9 cellular contexts compared by ENCODE assay signal in the genomic region with DNA sequence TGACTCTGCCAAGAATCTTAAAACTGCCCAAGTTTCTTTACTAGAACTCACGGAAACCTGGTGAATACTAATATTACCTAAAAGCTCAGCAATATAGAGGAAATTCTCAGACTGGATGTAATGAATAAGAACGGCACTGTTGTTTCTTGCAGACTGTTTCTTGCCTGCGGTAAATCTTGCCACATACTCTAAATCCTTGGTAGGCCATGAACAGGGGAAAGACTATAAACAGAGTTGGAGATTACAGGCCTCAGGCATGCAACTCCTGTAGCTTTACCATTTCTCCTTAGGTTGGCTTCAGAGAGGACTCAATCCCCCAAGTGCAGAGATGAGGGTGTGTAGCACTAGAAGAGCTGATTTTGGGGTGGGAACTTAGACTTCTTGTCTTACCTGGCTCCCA. TPM values are rescaled to one million over a fixed set of nuclear protein-coding genes. Genes with fewer than 3 reads are reported as not detected.
DNase-seq lines count a peak whose midpoint lies in the region; ATAC-seq and TF ChIP-seq lines count a peak whose summit lies in the region.
"Had no signal": no experiment of that assay in that cellular context is flagged by ENCODE, and none has a peak within 500 bp of the region (broad histone marks: within the 10 kb centered on the region; RNA-seq: fewer than 3 reads in every experiment).

No MANE protein-coding gene starts in this region.

- no peak overlapping the region for H3K27ac Mint-ChIP-seq in glutamatergic neuron (ENCODE audit: unreplicated experiment)

- RAD21 ChIA-PET in HCT116 (lab: Charles Lee; ENCODE audit: low non-redundant PET in 1 of 2, low total read pairs in 2 of 2, uncharacterized antibody in 2 of 2, unreplicated experiment in 2 of 2): interaction anchor here in 1 of 2 experiments (0.6 kb wide), 1 partner anchor 158 kb away, joined by 3 read pairs; no protein-coding TSS in a partner anchor

- H3K27ac ChIP-seq in HCT116 (ENCODE audit: low read depth, low read length): no peak overlapping the region
- H3K27ac ChIP-seq in WERI-Rb-1: no peak overlapping the region
- H3K27ac ChIP-seq in skeletal muscle tissue (ENCODE audit: low read depth, low read length): peak overlapping the region; percentile 97

- no peak for TF ChIP-seq CTCF in HCT116 (IDR thresholded peaks at IDR 0.05 in 2 of 3, conservative IDR thresholded peaks at IDR 0.05 in 1 of 3; ENCODE audit: borderline replicate concordance in 1 of 3, insufficient read depth in 1 of 3, low read depth in 2 of 3, low read length in 2 of 3)
- TF ChIP-seq CTCF in WERI-Rb-1 (IDR thresholded peaks at IDR 0.05; ENCODE audit: low read depth, low read length): no peak
- TF ChIP-seq CTCF in glutamatergic neuron (IDR thresholded peaks at IDR 0.05; ENCODE audit: partially characterized antibody, unreplicated experiment): no peak

- H2AFZ ChIP-seq in HCT116 (ENCODE audit: low read depth, low read length, poor library complexity, severe bottlenecking): no peak overlapping the region

- no peaks in the 10 kb centered on the region for H3K9me2 ChIP-seq in HCT116 (ENCODE audit: insufficient read depth)

- no peaks in the 10 kb centered on the region for H4K20me1 ChIP-seq in HCT116 (ENCODE audit: insufficient read depth)

- peaks cover 0 to 19% of the 10 kb centered on the region in 2 experiments; a peak in 3 of 4 replicates for H3K4me1 ChIP-seq in HCT116 (ENCODE audit: control insufficient read depth in 1 of 2, insufficient read depth in 2 of 2, low read length in 2 of 2)
- peaks cover 18 to 33% (median 22%) of the 10 kb centered on the region in 3 donors for H3K4me1 ChIP-seq in skeletal muscle tissue (ENCODE audit: control insufficient read depth in 3 of 3, insufficient read depth in 3 of 3, low read length in 3 of 3)

- H3K36me3 ChIP-seq in HCT116 (ENCODE audit: control insufficient read depth in 1 of 2, insufficient read depth in 2 of 2, low read length in 2 of 2) (no peaks in the 10 kb centered on the region), WERI-Rb-1 (0 out of 2 replicates have a peak, but pooled peaks cover 3% of the 10 kb centered on the region), skeletal muscle tissue (ENCODE audit: control insufficient read depth in 3 of 3, insufficient read depth in 3 of 3, low read length in 3 of 3) (no peaks in the 10 kb centered on the region)

- H3K36me3 Mint-ChIP-seq in glutamatergic neuron (ENCODE audit: unreplicated experiment): no peaks in the 10 kb centered on the region

- POLR2A ChIA-PET in HCT116 (lab: Charles Lee): no interaction called here

- H3K9me3 Mint-ChIP-seq in glutamatergic neuron (ENCODE audit: unreplicated experiment): peaks cover 4% of the 10 kb centered on the region

- no TSS peak for BruUV-seq in HCT116 (replicated peaks; lab: Mats Ljungman, UMichigan)

- DNase-seq in HCT116 (ENCODE audit: low read depth, low spot score) (no peak), WERI-Rb-1 (no peak), glutamatergic neuron (no peak), NCI-H2029 treated with DMSO at 0.1 percent for 48 hours (lab: John Stamatoyannopoulos, UW) (no peak), anterior cingulate cortex (lab: John Stamatoyannopoulos, UW) (no peak), NOMO-1 treated with DMSO at 0.1 percent for 48 hours (lab: John Stamatoyannopoulos, UW; ENCODE audit: unreplicated experiment) (no peak)
- DNase-seq: T-helper 9 cell had no signal

- peaks cover 18% of the 10 kb centered on the region for H3K79me2 ChIP-seq in HCT116 (ENCODE audit: insufficient read depth, low read length)

- H3K27me3 ChIP-seq in HCT116 (ENCODE audit: insufficient read depth, low read length) (no peaks in the 10 kb centered on the region), WERI-Rb-1 (ENCODE audit: insufficient read depth, low read depth, severe bottlenecking) (no peaks in the 10 kb centered on the region), skeletal muscle tissue (ENCODE audit: control insufficient read depth in 3 of 3, insufficient read depth in 3 of 3, low read length in 3 of 3) (no peaks in the 10 kb centered on the region)

- H3K4me3 ChIP-seq in HCT116 (replicated peaks in 1 of 2; ENCODE audit: low read depth in 1 of 2, low read length in 2 of 2): peak overlapping the region in 1 of 2 experiments; percentile 98; a peak in 3 of 4 replicates
- peak overlapping the region; percentile 90; the same call in 1 of the 2 replicates for H3K4me3 ChIP-seq in WERI-Rb-1 (ENCODE audit: low read depth, low read length)
- H3K4me3 ChIP-seq in skeletal muscle tissue (ENCODE audit: low read length in 3 of 3): peak overlapping the region in 2 of 3 donors; percentile 97 to 99

- H3K4me1 Mint-ChIP-seq in glutamatergic neuron (ENCODE audit: low read depth, unreplicated experiment): peaks cover 3% of the 10 kb centered on the region

- CTCF ChIA-PET in HCT116 (lab: Charles Lee): no interaction called here

- no peak for TF ChIP-seq POLR2A in HCT116 (IDR thresholded peaks at IDR 0.05; ENCODE audit: borderline replicate concordance, extremely low read depth, insufficient read depth, insufficient read length)

- H3K4me2 ChIP-seq in HCT116 (ENCODE audit: low read length): peak overlapping the region; percentile 100

- TF ChIP-seq RAD21 in HCT116 (IDR thresholded peaks at IDR 0.05; ENCODE audit: low read depth): no peak

- H3K27me3 Mint-ChIP-seq in glutamatergic neuron (ENCODE audit: unreplicated experiment): no peaks in the 10 kb centered on the region

- H3K9me3 ChIP-seq in HCT116 (ENCODE audit: control insufficient read depth in 1 of 2, insufficient read depth in 1 of 2, low read depth in 1 of 2, low read length in 2 of 2) (no peaks in the 10 kb centered on the region), WERI-Rb-1 (ENCODE audit: severe bottlenecking) (no peaks in the 10 kb centered on the region), skeletal muscle tissue (ENCODE audit: control insufficient read depth in 3 of 3, low read length in 3 of 3) (no peaks in the 10 kb centered on the region)

- H3K9ac ChIP-seq in HCT116 (ENCODE audit: low read length) (peak overlapping the region; percentile 93), skeletal muscle tissue (ENCODE audit: low read depth in 1 of 3, low read length in 3 of 3) (peak overlapping the region in 2 of 3 donors; percentile 95 to 98)

- ATAC-seq in HCT116: no peak
- no peak for ATAC-seq in GM19463 (IDR thresholded peaks at IDR 0.05; ENCODE audit: unreplicated experiment)

- peak overlapping the region; percentile 98 for H3K4me3 Mint-ChIP-seq in glutamatergic neuron (ENCODE audit: unreplicated experiment)

- intact Hi-C loops in HCT116 (cut with micrococcal nuclease): no loop called here

TF ChIP-seq in HCT116, 20 proteins besides CTCF, POLR2A, EP300 and RAD21:
- no peak for TF ChIP-seq EZH2 (IDR thresholded peaks at IDR 0.05)
- TF ChIP-seq FOSL1 (IDR thresholded peaks at IDR 0.05; ENCODE audit: low read depth): no peak
- no peak for TF ChIP-seq CEBPB (IDR thresholded peaks at IDR 0.05; ENCODE audit: low read depth)
- TF ChIP-seq, protein P1, sequence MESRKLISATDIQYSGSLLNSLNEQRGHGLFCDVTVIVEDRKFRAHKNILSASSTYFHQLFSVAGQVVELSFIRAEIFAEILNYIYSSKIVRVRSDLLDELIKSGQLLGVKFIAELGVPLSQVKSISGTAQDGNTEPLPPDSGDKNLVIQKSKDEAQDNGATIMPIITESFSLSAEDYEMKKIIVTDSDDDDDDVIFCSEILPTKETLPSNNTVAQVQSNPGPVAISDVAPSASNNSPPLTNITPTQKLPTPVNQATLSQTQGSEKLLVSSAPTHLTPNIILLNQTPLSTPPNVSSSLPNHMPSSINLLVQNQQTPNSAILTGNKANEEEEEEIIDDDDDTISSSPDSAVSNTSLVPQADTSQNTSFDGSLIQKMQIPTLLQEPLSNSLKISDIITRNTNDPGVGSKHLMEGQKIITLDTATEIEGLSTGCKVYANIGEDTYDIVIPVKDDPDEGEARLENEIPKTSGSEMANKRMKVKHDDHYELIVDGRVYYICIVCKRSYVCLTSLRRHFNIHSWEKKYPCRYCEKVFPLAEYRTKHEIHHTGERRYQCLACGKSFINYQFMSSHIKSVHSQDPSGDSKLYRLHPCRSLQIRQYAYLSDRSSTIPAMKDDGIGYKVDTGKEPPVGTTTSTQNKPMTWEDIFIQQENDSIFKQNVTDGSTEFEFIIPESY (IDR thresholded peaks at IDR 0.05; ENCODE audit: extremely low read depth, insufficient replicate concordance, low read length): no peak

RNA-seq across cellular contexts. Expression of a gene that starts 1.1 kb away (rescaled TPM):
- total RNA-seq in HCT116 (2021; ENCODE audit: unreplicated experiment) (15.6 TPM), glutamatergic neuron (ENCODE audit: unreplicated experiment) (8.6 TPM), skeletal muscle tissue (24.0 TPM)
- polyA plus RNA-seq in HCT116 (2012): 5.8 and 8.6 TPM in 2 replicates

RNA-seq across cellular contexts. Expression of a gene that starts 1.6 kb away (rescaled TPM):
- total RNA-seq in HCT116 (2021; ENCODE audit: unreplicated experiment) (9.6 TPM), glutamatergic neuron (ENCODE audit: unreplicated experiment) (4.5 TPM), skeletal muscle tissue (11.5 TPM)
- polyA plus RNA-seq in HCT116 (2012): 5.6 and 5.7 TPM in 2 replicates
